ENCODE assay signal across 1 cellular context in the genomic region with DNA sequence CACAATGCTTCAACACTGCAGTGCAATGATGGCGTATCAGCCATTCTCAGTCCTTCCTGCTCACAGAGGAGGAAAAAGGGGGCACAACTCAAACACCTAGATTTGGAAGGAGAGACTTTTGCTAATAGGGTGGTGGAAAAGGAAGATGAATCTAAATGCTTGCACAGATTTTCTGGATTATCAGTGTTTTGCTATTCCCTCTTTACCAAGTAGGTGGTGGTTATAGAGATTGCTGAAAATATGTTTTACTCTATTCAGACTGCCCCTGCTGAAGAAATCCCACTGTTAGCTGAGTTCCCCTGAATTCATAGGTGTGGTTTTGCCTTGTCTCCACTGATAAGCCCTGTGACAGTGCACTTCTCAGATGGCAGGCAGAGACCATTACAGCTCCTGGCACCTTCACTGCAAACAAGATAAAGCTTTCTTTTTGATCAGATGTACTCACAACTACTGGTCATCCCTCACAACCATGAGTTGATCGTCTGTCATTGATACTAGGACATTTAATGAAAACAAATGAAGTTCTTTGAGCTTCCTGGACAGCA.
TF ChIP-seq lines count a peak whose summit lies in the region.

No MANE protein-coding gene starts in this region.

TF ChIP-seq in K562, 482 proteins besides CTCF, POLR2A, EP300 and RAD21 (continued from another document):
- TF ChIP-seq, protein P1, sequence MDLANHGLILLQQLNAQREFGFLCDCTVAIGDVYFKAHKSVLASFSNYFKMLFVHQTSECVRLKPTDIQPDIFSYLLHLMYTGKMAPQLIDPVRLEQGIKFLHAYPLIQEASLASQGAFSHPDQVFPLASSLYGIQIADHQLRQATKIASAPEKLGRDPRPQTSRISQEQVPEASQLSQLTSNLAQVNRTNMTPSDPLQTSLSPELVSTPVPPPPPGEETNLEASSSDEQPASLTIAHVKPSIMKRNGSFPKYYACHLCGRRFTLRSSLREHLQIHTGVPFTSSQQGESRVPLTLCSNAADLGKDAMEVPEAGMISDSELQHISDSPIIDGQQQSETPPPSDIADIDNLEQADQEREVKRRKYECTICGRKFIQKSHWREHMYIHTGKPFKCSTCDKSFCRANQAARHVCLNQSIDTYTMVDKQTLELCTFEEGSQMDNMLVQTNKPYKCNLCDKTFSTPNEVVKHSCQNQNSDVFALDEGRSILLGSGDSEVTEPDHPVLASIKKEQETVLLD (IDR thresholded peaks at IDR 0.05): no peak
- TF ChIP-seq KDM1A (IDR thresholded peaks at IDR 0.05): peak; percentile 56 to 72; a peak in 3 of 4 replicates
- TF ChIP-seq, protein P2, sequence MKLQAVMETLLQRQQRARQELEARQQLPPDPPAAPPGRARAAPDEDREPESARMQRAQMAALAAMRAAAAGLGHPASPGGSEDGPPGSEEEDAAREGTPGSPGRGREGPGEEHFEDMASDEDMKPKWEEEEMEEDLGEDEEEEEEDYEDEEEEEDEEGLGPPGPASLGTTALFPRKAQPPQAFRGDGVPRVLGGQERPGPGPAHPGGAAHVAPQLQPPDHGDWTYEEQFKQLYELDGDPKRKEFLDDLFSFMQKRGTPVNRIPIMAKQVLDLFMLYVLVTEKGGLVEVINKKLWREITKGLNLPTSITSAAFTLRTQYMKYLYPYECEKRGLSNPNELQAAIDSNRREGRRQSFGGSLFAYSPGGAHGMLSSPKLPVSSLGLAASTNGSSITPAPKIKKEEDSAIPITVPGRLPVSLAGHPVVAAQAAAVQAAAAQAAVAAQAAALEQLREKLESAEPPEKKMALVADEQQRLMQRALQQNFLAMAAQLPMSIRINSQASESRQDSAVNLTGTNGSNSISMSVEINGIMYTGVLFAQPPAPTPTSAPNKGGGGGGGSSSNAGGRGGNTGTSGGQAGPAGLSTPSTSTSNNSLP (IDR thresholded peaks at IDR 0.05; ENCODE audit: borderline replicate concordance, low read depth, low read length): no peak
- TF ChIP-seq ZNF79 (CRISPR knock-in tag; IDR thresholded peaks at IDR 0.05; ENCODE audit: low read depth): no peak
- no peak for TF ChIP-seq ZBTB43 (CRISPR knock-in tag; IDR thresholded peaks at IDR 0.05)
- TF ChIP-seq HINFP (tag; conservative IDR thresholded peaks at IDR 0.05; ENCODE audit: low read depth): no peak
- TF ChIP-seq TFAP4 (CRISPR knock-in tag; IDR thresholded peaks at IDR 0.05; ENCODE audit: borderline replicate concordance): no peak
- TF ChIP-seq GATA2 (CRISPR knock-in tag; IDR thresholded peaks at IDR 0.05): no peak
- no peak for TF ChIP-seq RFX1 (IDR thresholded peaks at IDR 0.05)
- TF ChIP-seq ZBTB8A (IDR thresholded peaks at IDR 0.05; ENCODE audit: partially characterized antibody): no peak
- TF ChIP-seq ZNF668 (CRISPR knock-in tag; IDR thresholded peaks at IDR 0.05): no peak
- TF ChIP-seq TAL1 (IDR thresholded peaks at IDR 0.05): peak; percentile 63
- TF ChIP-seq, protein P3, sequence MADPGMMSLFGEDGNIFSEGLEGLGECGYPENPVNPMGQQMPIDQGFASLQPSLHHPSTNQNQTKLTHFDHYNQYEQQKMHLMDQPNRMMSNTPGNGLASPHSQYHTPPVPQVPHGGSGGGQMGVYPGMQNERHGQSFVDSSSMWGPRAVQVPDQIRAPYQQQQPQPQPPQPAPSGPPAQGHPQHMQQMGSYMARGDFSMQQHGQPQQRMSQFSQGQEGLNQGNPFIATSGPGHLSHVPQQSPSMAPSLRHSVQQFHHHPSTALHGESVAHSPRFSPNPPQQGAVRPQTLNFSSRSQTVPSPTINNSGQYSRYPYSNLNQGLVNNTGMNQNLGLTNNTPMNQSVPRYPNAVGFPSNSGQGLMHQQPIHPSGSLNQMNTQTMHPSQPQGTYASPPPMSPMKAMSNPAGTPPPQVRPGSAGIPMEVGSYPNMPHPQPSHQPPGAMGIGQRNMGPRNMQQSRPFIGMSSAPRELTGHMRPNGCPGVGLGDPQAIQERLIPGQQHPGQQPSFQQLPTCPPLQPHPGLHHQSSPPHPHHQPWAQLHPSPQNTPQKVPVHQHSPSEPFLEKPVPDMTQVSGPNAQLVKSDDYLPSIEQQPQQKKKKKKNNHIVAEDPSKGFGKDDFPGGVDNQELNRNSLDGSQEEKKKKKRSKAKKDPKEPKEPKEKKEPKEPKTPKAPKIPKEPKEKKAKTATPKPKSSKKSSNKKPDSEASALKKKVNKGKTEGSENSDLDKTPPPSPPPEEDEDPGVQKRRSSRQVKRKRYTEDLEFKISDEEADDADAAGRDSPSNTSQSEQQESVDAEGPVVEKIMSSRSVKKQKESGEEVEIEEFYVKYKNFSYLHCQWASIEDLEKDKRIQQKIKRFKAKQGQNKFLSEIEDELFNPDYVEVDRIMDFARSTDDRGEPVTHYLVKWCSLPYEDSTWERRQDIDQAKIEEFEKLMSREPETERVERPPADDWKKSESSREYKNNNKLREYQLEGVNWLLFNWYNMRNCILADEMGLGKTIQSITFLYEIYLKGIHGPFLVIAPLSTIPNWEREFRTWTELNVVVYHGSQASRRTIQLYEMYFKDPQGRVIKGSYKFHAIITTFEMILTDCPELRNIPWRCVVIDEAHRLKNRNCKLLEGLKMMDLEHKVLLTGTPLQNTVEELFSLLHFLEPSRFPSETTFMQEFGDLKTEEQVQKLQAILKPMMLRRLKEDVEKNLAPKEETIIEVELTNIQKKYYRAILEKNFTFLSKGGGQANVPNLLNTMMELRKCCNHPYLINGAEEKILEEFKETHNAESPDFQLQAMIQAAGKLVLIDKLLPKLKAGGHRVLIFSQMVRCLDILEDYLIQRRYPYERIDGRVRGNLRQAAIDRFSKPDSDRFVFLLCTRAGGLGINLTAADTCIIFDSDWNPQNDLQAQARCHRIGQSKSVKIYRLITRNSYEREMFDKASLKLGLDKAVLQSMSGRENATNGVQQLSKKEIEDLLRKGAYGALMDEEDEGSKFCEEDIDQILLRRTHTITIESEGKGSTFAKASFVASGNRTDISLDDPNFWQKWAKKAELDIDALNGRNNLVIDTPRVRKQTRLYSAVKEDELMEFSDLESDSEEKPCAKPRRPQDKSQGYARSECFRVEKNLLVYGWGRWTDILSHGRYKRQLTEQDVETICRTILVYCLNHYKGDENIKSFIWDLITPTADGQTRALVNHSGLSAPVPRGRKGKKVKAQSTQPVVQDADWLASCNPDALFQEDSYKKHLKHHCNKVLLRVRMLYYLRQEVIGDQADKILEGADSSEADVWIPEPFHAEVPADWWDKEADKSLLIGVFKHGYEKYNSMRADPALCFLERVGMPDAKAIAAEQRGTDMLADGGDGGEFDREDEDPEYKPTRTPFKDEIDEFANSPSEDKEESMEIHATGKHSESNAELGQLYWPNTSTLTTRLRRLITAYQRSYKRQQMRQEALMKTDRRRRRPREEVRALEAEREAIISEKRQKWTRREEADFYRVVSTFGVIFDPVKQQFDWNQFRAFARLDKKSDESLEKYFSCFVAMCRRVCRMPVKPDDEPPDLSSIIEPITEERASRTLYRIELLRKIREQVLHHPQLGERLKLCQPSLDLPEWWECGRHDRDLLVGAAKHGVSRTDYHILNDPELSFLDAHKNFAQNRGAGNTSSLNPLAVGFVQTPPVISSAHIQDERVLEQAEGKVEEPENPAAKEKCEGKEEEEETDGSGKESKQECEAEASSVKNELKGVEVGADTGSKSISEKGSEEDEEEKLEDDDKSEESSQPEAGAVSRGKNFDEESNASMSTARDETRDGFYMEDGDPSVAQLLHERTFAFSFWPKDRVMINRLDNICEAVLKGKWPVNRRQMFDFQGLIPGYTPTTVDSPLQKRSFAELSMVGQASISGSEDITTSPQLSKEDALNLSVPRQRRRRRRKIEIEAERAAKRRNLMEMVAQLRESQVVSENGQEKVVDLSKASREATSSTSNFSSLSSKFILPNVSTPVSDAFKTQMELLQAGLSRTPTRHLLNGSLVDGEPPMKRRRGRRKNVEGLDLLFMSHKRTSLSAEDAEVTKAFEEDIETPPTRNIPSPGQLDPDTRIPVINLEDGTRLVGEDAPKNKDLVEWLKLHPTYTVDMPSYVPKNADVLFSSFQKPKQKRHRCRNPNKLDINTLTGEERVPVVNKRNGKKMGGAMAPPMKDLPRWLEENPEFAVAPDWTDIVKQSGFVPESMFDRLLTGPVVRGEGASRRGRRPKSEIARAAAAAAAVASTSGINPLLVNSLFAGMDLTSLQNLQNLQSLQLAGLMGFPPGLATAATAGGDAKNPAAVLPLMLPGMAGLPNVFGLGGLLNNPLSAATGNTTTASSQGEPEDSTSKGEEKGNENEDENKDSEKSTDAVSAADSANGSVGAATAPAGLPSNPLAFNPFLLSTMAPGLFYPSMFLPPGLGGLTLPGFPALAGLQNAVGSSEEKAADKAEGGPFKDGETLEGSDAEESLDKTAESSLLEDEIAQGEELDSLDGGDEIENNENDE (IDR thresholded peaks at IDR 0.05; ENCODE audit: low read depth, low read length): no peak
- TF ChIP-seq GTF2A2 (tag; IDR thresholded peaks at IDR 0.05): no peak
- no peak for TF ChIP-seq HDAC1 (IDR thresholded peaks at IDR 0.05)
- TF ChIP-seq, protein P4, sequence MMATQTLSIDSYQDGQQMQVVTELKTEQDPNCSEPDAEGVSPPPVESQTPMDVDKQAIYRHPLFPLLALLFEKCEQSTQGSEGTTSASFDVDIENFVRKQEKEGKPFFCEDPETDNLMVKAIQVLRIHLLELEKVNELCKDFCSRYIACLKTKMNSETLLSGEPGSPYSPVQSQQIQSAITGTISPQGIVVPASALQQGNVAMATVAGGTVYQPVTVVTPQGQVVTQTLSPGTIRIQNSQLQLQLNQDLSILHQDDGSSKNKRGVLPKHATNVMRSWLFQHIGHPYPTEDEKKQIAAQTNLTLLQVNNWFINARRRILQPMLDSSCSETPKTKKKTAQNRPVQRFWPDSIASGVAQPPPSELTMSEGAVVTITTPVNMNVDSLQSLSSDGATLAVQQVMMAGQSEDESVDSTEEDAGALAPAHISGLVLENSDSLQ (IDR thresholded peaks at IDR 0.05): no peak
- TF ChIP-seq, protein P5, sequence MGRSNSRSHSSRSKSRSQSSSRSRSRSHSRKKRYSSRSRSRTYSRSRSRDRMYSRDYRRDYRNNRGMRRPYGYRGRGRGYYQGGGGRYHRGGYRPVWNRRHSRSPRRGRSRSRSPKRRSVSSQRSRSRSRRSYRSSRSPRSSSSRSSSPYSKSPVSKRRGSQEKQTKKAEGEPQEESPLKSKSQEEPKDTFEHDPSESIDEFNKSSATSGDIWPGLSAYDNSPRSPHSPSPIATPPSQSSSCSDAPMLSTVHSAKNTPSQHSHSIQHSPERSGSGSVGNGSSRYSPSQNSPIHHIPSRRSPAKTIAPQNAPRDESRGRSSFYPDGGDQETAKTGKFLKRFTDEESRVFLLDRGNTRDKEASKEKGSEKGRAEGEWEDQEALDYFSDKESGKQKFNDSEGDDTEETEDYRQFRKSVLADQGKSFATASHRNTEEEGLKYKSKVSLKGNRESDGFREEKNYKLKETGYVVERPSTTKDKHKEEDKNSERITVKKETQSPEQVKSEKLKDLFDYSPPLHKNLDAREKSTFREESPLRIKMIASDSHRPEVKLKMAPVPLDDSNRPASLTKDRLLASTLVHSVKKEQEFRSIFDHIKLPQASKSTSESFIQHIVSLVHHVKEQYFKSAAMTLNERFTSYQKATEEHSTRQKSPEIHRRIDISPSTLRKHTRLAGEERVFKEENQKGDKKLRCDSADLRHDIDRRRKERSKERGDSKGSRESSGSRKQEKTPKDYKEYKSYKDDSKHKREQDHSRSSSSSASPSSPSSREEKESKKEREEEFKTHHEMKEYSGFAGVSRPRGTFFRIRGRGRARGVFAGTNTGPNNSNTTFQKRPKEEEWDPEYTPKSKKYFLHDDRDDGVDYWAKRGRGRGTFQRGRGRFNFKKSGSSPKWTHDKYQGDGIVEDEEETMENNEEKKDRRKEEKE (IDR thresholded peaks at IDR 0.05; ENCODE audit: borderline replicate concordance in 1 of 2, control insufficient read depth in 1 of 2, low read depth in 2 of 2, low read length in 1 of 2): no peak
- no peak for TF ChIP-seq CREM (IDR thresholded peaks at IDR 0.05; ENCODE audit: low read depth)
- TF ChIP-seq HNRNPLL (IDR thresholded peaks at IDR 0.05; ENCODE audit: low read depth, low read length, poor library complexity, severe bottlenecking): no peak
- no peak for TF ChIP-seq ZNF124 (CRISPR knock-in tag; IDR thresholded peaks at IDR 0.05)
- no peak for TF ChIP-seq FOS (IDR thresholded peaks at IDR 0.05; ENCODE audit: extremely low read depth, insufficient read length)
- no peak for TF ChIP-seq OTX1 (CRISPR knock-in tag; IDR thresholded peaks at IDR 0.05)
- no peak for TF ChIP-seq SAP30 (IDR thresholded peaks at IDR 0.05; ENCODE audit: borderline replicate concordance, insufficient read depth, low read depth, low read length, poor library complexity, severe bottlenecking)
- TF ChIP-seq SIN3B (IDR thresholded peaks at IDR 0.05; ENCODE audit: low read depth): no peak
- TF ChIP-seq DPF2 (IDR thresholded peaks at IDR 0.05): peak; percentile 24; the same call in 1 of the 2 replicates
- no peak for TF ChIP-seq ZNF75A (CRISPR knock-in tag; IDR thresholded peaks at IDR 0.05)
- no peak for TF ChIP-seq FOXP1 (CRISPR knock-in tag; IDR thresholded peaks at IDR 0.05)
- TF ChIP-seq MTA1 (IDR thresholded peaks at IDR 0.05; ENCODE audit: borderline replicate concordance): no peak
- no peak for TF ChIP-seq CBX1 (IDR thresholded peaks at IDR 0.05; ENCODE audit: low read depth)
